Comparison of ENCODE assay signal across 14 cellular contexts in the genomic region with DNA sequence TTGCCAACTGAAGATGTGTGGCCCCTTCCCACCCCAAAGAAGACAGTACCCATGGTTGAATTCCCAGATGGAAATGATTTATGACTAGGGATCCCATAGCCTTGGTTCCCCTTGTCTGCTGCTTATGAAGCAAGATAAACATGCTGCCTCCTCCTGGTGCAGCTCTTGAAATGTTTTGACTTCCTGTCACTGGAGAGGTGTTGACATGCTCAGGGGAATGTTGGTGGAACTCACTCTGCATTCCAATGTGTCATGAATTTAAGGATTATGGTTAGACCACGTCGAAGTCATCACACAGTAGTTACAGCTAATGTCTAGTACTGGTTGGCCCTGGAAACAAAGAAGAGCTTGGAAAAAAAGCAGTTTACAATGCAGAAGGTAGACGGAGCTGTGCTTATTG.
DNase-seq lines count a peak whose midpoint lies in the region; ATAC-seq, FAIRE-seq and TF ChIP-seq lines count a peak whose summit lies in the region.
"Had no signal": no experiment of that assay in that cellular context is flagged by ENCODE, and none has a peak within 500 bp of the region (broad histone marks: within the 10 kb centered on the region; RNA-seq: fewer than 3 reads in every experiment).

No MANE protein-coding gene starts in this region.

- H2BK120ac ChIP-seq in H1 (replicated peaks; ENCODE audit: low read depth, low read length), result no peak overlapping the region

- DNase-seq in DND-41 (no peak), HTR-8/SVneo (ENCODE audit: insufficient read length, low spot score) (no peak), H1 (ENCODE audit: low read depth in 1 of 2, low spot score in 2 of 2) (no peak), HepG2 (ENCODE audit: low spot score) (peak; percentile 28), hypothalamus (lab: John Stamatoyannopoulos, UW) (no peak), SHP77 (lab: John Stamatoyannopoulos, UW) (no peak)
- DNase-seq: activated naive CD4-positive, alpha-beta T cell treated with anti-CD3 and anti-CD28 coated beads, Interleukin-2, amount 50 U/mL, for 16 hours; brain microvascular endothelial cell; DMS79; stimulated activated CD8-positive, alpha-beta memory T cell treated with anti-CD3 and anti-CD28 coated beads, Interleukin-4, amount 100 ng/mL, for 48 hours had no signal

- no peaks in the 10 kb centered on the region for H3K23me2 ChIP-seq in H1 (ENCODE audit: low read depth, low read length)

- H3K79me2 ChIP-seq in DND-41 (ENCODE audit: insufficient read depth, low read length), result no peaks in the 10 kb centered on the region
- H3K79me2 ChIP-seq in H1 (ENCODE audit: control insufficient read depth in 1 of 2, insufficient read depth in 2 of 2, low read length in 2 of 2), result no peaks in the 10 kb centered on the region
- no peaks in the 10 kb centered on the region for H3K79me2 ChIP-seq in HepG2 (ENCODE audit: insufficient read depth, low read length)

- CTCF ChIA-PET in H1 (lab: Charles Lee; ENCODE audit: partially characterized antibody) (interaction anchor here (0.6 to 5.7 kb wide), 16 partner anchors 9 to 479 kb away, joined by 3 to 28 read pairs (median 4); no protein-coding TSS in a partner anchor), HepG2 (lab: Yijun Ruan, JAX; ENCODE audit: low intra/inter-chr PET ratio, low total read pairs) (no interaction called here)

- 0 out of 2 replicates have a peak overlapping the region, but pooled peaks have one; percentile 68 for H2BK20ac ChIP-seq in H1 (ENCODE audit: low read length)

- no peaks in the 10 kb centered on the region for H3K4me1 ChIP-seq in DND-41 (ENCODE audit: insufficient read depth, low read length)
- H3K4me1 ChIP-seq in H1 (replicated peaks in 1 of 4; ENCODE audit: control insufficient read depth in 3 of 4, insufficient read depth in 4 of 4, low read length in 3 of 4), result peaks cover 0 to 5% (median 4%) of the 10 kb centered on the region in 4 experiments; a peak in 3 of 7 replicates
- no peaks in the 10 kb centered on the region for H3K4me1 ChIP-seq in HepG2 (ENCODE audit: insufficient read depth, low read length)

- H3K36me3 ChIP-seq in DND-41 (ENCODE audit: insufficient read depth, low read length) (no peaks in the 10 kb centered on the region), H1 (ENCODE audit: control insufficient read depth in 2 of 4, insufficient read depth in 4 of 4, low read length in 3 of 4) (no peaks in the 10 kb centered on the region), HepG2 (replicated peaks in 1 of 2; ENCODE audit: control insufficient read depth in 1 of 2, insufficient read depth in 2 of 2, low read length in 2 of 2) (no peaks in the 10 kb centered on the region)
- H3K36me3 ChIP-seq: brain microvascular endothelial cell, thoracic aorta had no signal

- H3K18ac ChIP-seq in H1 (ENCODE audit: extremely low read depth, low read length), result no peak overlapping the region

- intact Hi-C loops in HepG2 (cut with micrococcal nuclease; ENCODE audit: unreplicated experiment), result no loop called here

- BruUV-seq in HepG2 (replicated peaks; lab: Mats Ljungman, UMichigan), result no TSS peak

- no peak overlapping the region for H4K91ac ChIP-seq in H1 (replicated peaks; ENCODE audit: insufficient read length, low read length)

- no peak overlapping the region for H3K56ac ChIP-seq in H1 (replicated peaks; ENCODE audit: insufficient read length, low read depth, low read length)

- peak; percentile 13 for FAIRE-seq in HTR-8/SVneo (lab: Jason Lieb, UNC)
- peak; percentile 69 for FAIRE-seq in H1 (lab: Jason Lieb, UNC)
- no peak for FAIRE-seq in HepG2 (lab: Jason Lieb, UNC)

- no peak overlapping the region for H3K4ac ChIP-seq in H1 (replicated peaks; ENCODE audit: insufficient read length, low read depth, low read length)

- H2BK12ac ChIP-seq in H1 (ENCODE audit: low read depth, low read length), result 0 out of 2 replicates have a peak overlapping the region, but pooled peaks have one; percentile 52

- POLR2A ChIA-PET in H1 (lab: Charles Lee; ENCODE audit: partially characterized antibody) (interaction anchor here (0.8 kb wide), 1 partner anchor 73 kb away, joined by 3 read pairs; no protein-coding TSS in a partner anchor), HepG2 (lab: Yijun Ruan, JAX) (no interaction called here)

- WGBS in H1 (ENCODE audit: extremely low coverage in 1 of 2, insufficient coverage in 1 of 2, insufficient read length in 1 of 2, insufficient replicate concordance in 2 of 2, low coverage in 1 of 2, low lambda C conversion rate in 2 of 2, missing lambda C conversion rate in 1 of 2), 2 experiments, result 64% methylated on average over 3 of the region's 3 CpGs; no CpG with 5 or more reads in 1 of the 2 experiments
- 6% methylated on average over 3 of the region's 3 CpGs for WGBS in HepG2 (ENCODE audit: low lambda C conversion rate)

- H3K14ac ChIP-seq in H1 (ENCODE audit: insufficient read length), result no peak overlapping the region

- H3K27ac ChIP-seq in DND-41 (ENCODE audit: low read length), result no peak overlapping the region
- H3K27ac ChIP-seq in H1 (ENCODE audit: low read depth, low read length), result no peak overlapping the region
- no peak overlapping the region for H3K27ac ChIP-seq in HepG2 (ENCODE audit: extremely low read length, insufficient read depth, low read length)
- H3K27ac ChIP-seq: brain microvascular endothelial cell, thoracic aorta had no signal

- H4K20me1 ChIP-seq in DND-41 (ENCODE audit: insufficient read depth, low read length), result no peaks in the 10 kb centered on the region
- no peaks in the 10 kb centered on the region for H4K20me1 ChIP-seq in H1 (replicated peaks in 1 of 2; ENCODE audit: control insufficient read depth in 1 of 2, insufficient read depth in 2 of 2, low read length in 2 of 2)
- no peaks in the 10 kb centered on the region for H4K20me1 ChIP-seq in HepG2 (ENCODE audit: insufficient read depth, low read length)

- H2AFZ ChIP-seq in DND-41 (ENCODE audit: low read depth, low read length), result no peak overlapping the region
- no peak overlapping the region for H2AFZ ChIP-seq in H1 (ENCODE audit: low read length)
- H2AFZ ChIP-seq in HepG2 (ENCODE audit: low read length), result no peak overlapping the region

- TF ChIP-seq CTCF in DND-41 (IDR thresholded peaks at IDR 0.05; ENCODE audit: borderline replicate concordance, extremely low read depth, low read length, poor library complexity, severe bottlenecking) (peak; percentile 31), H1 (IDR thresholded peaks at IDR 0.05; ENCODE audit: control extremely low read depth in 1 of 3, insufficient read depth in 1 of 3, low read depth in 1 of 3, low read length in 3 of 3) (peak in 1 of 3 experiments; percentile 53; a peak in 2 of 4 replicates), HepG2 (CRISPR knock-in tag; IDR thresholded peaks at IDR 0.05) (peak; percentile 28)

- no peak overlapping the region for H2BK15ac ChIP-seq in H1 (ENCODE audit: low read length)

- H3K23ac ChIP-seq in H1 (ENCODE audit: insufficient read length), result no peak overlapping the region

- TF ChIP-seq EP300 in H1 (IDR thresholded peaks at IDR 0.05; ENCODE audit: borderline replicate concordance in 1 of 2, low read depth in 2 of 2, low read length in 2 of 2), result no peak
- TF ChIP-seq EP300 in HepG2 (IDR thresholded peaks at IDR 0.05; ENCODE audit: low read depth in 2 of 2, low read length in 2 of 2), result no peak
- TF ChIP-seq EP300 in HepG2 (CRISPR knock-in tag; IDR thresholded peaks at IDR 0.05; ENCODE audit: borderline replicate concordance), result no peak

- in situ Hi-C loops in HepG2 (cut with HindIII; ENCODE audit: extremely low pct_ligation_motif_present, low pct_unique_long_range_greater_than_20kb), result no loop called here

- H3K27me3 ChIP-seq in DND-41 (ENCODE audit: insufficient read depth, low read length, poor library complexity), result peaks cover 15% of the 10 kb centered on the region
- no peaks in the 10 kb centered on the region for H3K27me3 ChIP-seq in H1 (replicated peaks in 1 of 4; ENCODE audit: control insufficient read depth in 3 of 4, extremely low read depth in 1 of 4, insufficient read depth in 3 of 4, low read length in 3 of 4)
- H3K27me3 ChIP-seq in HepG2 (ENCODE audit: control insufficient read depth in 1 of 2, insufficient read depth in 2 of 2, low read length in 2 of 2), result peaks cover 0 to 10% of the 10 kb centered on the region in 2 experiments; a peak in 2 of 5 replicates
- H3K27me3 ChIP-seq: brain microvascular endothelial cell had no signal

- H3K9me3 ChIP-seq in DND-41 (ENCODE audit: insufficient read depth, low read length, severe bottlenecking), result no peaks in the 10 kb centered on the region
- H3K9me3 ChIP-seq in H1 (ENCODE audit: insufficient read depth in 2 of 2, low read depth in 1 of 2, low read length in 1 of 2), result no peaks in the 10 kb centered on the region
- H3K9me3 ChIP-seq in HepG2 (ENCODE audit: low read length), result no peaks in the 10 kb centered on the region
- H3K9me3 ChIP-seq: thoracic aorta had no signal

- no peak overlapping the region for H2AK5ac ChIP-seq in H1 (ENCODE audit: low read depth, low read length)

- no peaks in the 10 kb centered on the region for H3K79me1 ChIP-seq in H1 (ENCODE audit: low read depth, low read length)

- no peak overlapping the region for H4K5ac ChIP-seq in H1 (ENCODE audit: insufficient read length, low read depth, low read length)

- TF ChIP-seq POLR2A in H1 (IDR thresholded peaks at IDR 0.05; ENCODE audit: control extremely low read depth in 1 of 2, low read depth in 2 of 2, low read length in 2 of 2) (no peak), HepG2 (IDR thresholded peaks at IDR 0.05; ENCODE audit: insufficient read depth in 1 of 2, low read depth in 2 of 2, low read length in 2 of 2) (no peak)

- no peak overlapping the region for H4K8ac ChIP-seq in H1 (ENCODE audit: extremely low read depth, insufficient read depth, low read length)

- H3K4me2 ChIP-seq in DND-41 (ENCODE audit: insufficient read depth, low read length) (no peak overlapping the region), H1 (ENCODE audit: insufficient read depth in 1 of 2, low read depth in 2 of 2, low read length in 2 of 2) (no peak overlapping the region), HepG2 (ENCODE audit: low read depth, low read length) (no peak overlapping the region)

- H3K4me3 ChIP-seq in DND-41 (ENCODE audit: low read depth in 1 of 2, low read length in 2 of 2) (no peak overlapping the region), H1 (ENCODE audit: extremely low read depth in 1 of 4, insufficient read depth in 2 of 4, low read depth in 3 of 4, low read length in 4 of 4) (no peak overlapping the region), HepG2 (replicated peaks in 1 of 3; ENCODE audit: insufficient read depth in 1 of 3, low read depth in 2 of 3, low read length in 3 of 3) (no peak overlapping the region)
- H3K4me3 ChIP-seq: thoracic aorta had no signal

- no peak for ATAC-seq in DND-41 (ENCODE audit: insufficient read depth, low read depth)
- peak; percentile 62 for ATAC-seq in HepG2
- no peak for ATAC-seq in GM18870 (IDR thresholded peaks at IDR 0.05; ENCODE audit: unreplicated experiment)
- no peak for ATAC-seq in GM18858 (IDR thresholded peaks at IDR 0.05; ENCODE audit: unreplicated experiment)
- ATAC-seq: sciatic nerve had no signal

- TF ChIP-seq RAD21 in H1 (IDR thresholded peaks at IDR 0.05 in 1 of 2, conservative IDR thresholded peaks at IDR 0.05 in 1 of 2; ENCODE audit: low read depth in 2 of 2, low read length in 2 of 2) (peak; percentile 41 to 55), HepG2 (CRISPR knock-in tag; IDR thresholded peaks at IDR 0.05) (no peak)

- no peak overlapping the region for H2BK5ac ChIP-seq in H1 (ENCODE audit: low read depth, low read length)

- H3K9ac ChIP-seq in DND-41 (ENCODE audit: low read depth, low read length) (no peak overlapping the region), H1 (replicated peaks in 1 of 4; ENCODE audit: extremely low read depth in 1 of 4, low read depth in 3 of 4, low read length in 3 of 4) (no peak overlapping the region), HepG2 (ENCODE audit: insufficient read depth, low read depth, low read length) (no peak overlapping the region)
